ENCODE assay signal across 12 cellular contexts in genomic region chr4:90099795-90100194, GRCh38. TPM values are rescaled to one million over a fixed set of nuclear protein-coding genes. Genes with fewer than 3 reads are reported as not detected.
DNase-seq lines count a peak whose midpoint lies in the region; ATAC-seq and TF ChIP-seq lines count a peak whose summit lies in the region.
"Had no signal": no experiment of that assay in that cellular context is flagged by ENCODE, and none has a peak within 500 bp of the region (broad histone marks: within the 10 kb centered on the region; RNA-seq: fewer than 3 reads in every experiment).

No MANE protein-coding gene starts in this region.

- H3K27me3 ChIP-seq in Caco-2 (replicated peaks; ENCODE audit: control insufficient read depth, insufficient read depth, low read length) = no peaks in the 10 kb centered on the region

- H3K36me3 ChIP-seq in Caco-2 (ENCODE audit: control insufficient read depth, insufficient read depth, low read length) = no peaks in the 10 kb centered on the region

- H3K4me1 Mint-ChIP-seq in naive B cell = peaks cover 0 to 15% (median 9%) of the 10 kb centered on the region in 3 donors
- H3K4me1 Mint-ChIP-seq in Caco-2 (ENCODE audit: low read depth, unreplicated experiment) = no peaks in the 10 kb centered on the region
- no peaks in the 10 kb centered on the region for H3K4me1 Mint-ChIP-seq in mesothelial cell of epicardium

- intact Hi-C loops in Caco-2 (cut with micrococcal nuclease; ENCODE audit: unreplicated experiment) = no loop called here

- H3K36me3 Mint-ChIP-seq in naive B cell (no peaks in the 10 kb centered on the region), Caco-2 (ENCODE audit: insufficient read depth, unreplicated experiment) (no peaks in the 10 kb centered on the region), mesothelial cell of epicardium (no peaks in the 10 kb centered on the region)

- H3K27ac Mint-ChIP-seq in naive B cell (peak overlapping the region in 4 of 6 donors; percentile 27 to 80 (median 69)), Caco-2 (ENCODE audit: unreplicated experiment) (no peak overlapping the region), mesothelial cell of epicardium (no peak overlapping the region)

- DNase-seq in RKO (ENCODE audit: low spot score) = peak; percentile 61
- peak; percentile 37 for DNase-seq in naive B cell
- no peak for DNase-seq in UCSD-AML1 (lab: John Stamatoyannopoulos, UW; ENCODE audit: unreplicated experiment)
- DNase-seq in Caco-2 = no peak
- DNase-seq in activated T-cell treated with anti-CD3 and anti-CD28 coated beads, Interleukin-2, amount 50 U/mL, for 1 hour = no peak
- DNase-seq in mesothelial cell of epicardium (ENCODE audit: low spot score in 2 of 2, unreplicated experiment in 2 of 2) = no peak
- DNase-seq: activated T-cell treated with anti-CD3 and anti-CD28 coated beads, Interleukin-2, amount 50 U/mL, for 4 hours; DMS79; left cardiac atrium had no signal

- H3K4me3 Mint-ChIP-seq in naive B cell (no peak overlapping the region), Caco-2 (ENCODE audit: unreplicated experiment) (no peak overlapping the region), mesothelial cell of epicardium (no peak overlapping the region)
- H3K4me3 Mint-ChIP-seq: activated T-cell treated with anti-CD3 and anti-CD28 coated beads, Interleukin-2, amount 50 U/mL, for 4 hours had no signal

- H3K9me3 Mint-ChIP-seq in naive B cell (peaks cover 0 to 4% (median 0%) of the 10 kb centered on the region in 7 donors), Caco-2 (ENCODE audit: unreplicated experiment) (no peaks in the 10 kb centered on the region), mesothelial cell of epicardium (no peaks in the 10 kb centered on the region)
- H3K9me3 Mint-ChIP-seq: activated T-cell treated with anti-CD3 and anti-CD28 coated beads, Interleukin-2, amount 50 U/mL, for 4 hours had no signal

- peaks cover 0 to 6% (median 3%) of the 10 kb centered on the region in 3 donors for H3K27me3 Mint-ChIP-seq in naive B cell
- no peaks in the 10 kb centered on the region for H3K27me3 Mint-ChIP-seq in Caco-2 (ENCODE audit: insufficient read depth, unreplicated experiment)
- no peaks in the 10 kb centered on the region for H3K27me3 Mint-ChIP-seq in mesothelial cell of epicardium (ENCODE audit: low read depth)

- BruUV-seq in Caco-2 (replicated peaks; lab: Mats Ljungman, UMichigan) = no TSS peak

- ATAC-seq in GM19043 (IDR thresholded peaks at IDR 0.05; ENCODE audit: low read depth, unreplicated experiment) (peak; percentile 43), HG03060 (IDR thresholded peaks at IDR 0.05; ENCODE audit: low read depth, unreplicated experiment) (peak; percentile 91), naive B cell (ENCODE audit: low read depth in 2 of 2) (peak; percentile 93 to 98)
- ATAC-seq: activated T-cell treated with anti-CD3 and anti-CD28 coated beads, Interleukin-2, amount 50 U/mL, for 4 hours; left cardiac atrium; Right ventricle myocardium inferior had no signal

- no peak overlapping the region for H3K4me3 ChIP-seq in Caco-2 (ENCODE audit: low read depth, low read length)

- H3K9me3 ChIP-seq in Caco-2 = no peaks in the 10 kb centered on the region

- POLR2A ChIA-PET in Caco-2 (lab: Charles Lee) = no interaction called here

- TF ChIP-seq CTCF in Caco-2 (IDR thresholded peaks at IDR 0.05; ENCODE audit: insufficient read depth in 1 of 2, low read depth in 1 of 2, low read length in 1 of 2, severe bottlenecking in 1 of 2, unreplicated experiment in 1 of 2) (no peak), mesothelial cell of epicardium (IDR thresholded peaks at IDR 0.05; ENCODE audit: unreplicated experiment) (no peak)

- CTCF ChIA-PET in Caco-2 (lab: Charles Lee) = no interaction called here

- no peaks in the 10 kb centered on the region for H3K4me1 ChIP-seq in Caco-2

RNA-seq across cellular contexts. Expression of gene CCSER1, which starts 27.4 kb away (rescaled TPM):
- polyA plus RNA-seq in naive B cell (ENCODE audit: low read depth in 6 of 6) = 10 to 100 TPM in 4 of 6 donors, 1 to 10 TPM in 1, not detected in 1; 4.4 to 16.4 (median 14.9) TPM
- total RNA-seq in Caco-2 (2022) (3.6 and 4.1 TPM in 2 replicates), mesothelial cell of epicardium (5.3 to 7.2 TPM (median 6.3 TPM) in 3 replicates)

Comparison
In these comparisons a context has a peak if more than half of its experiments do, and no peak if none do; other contexts are left out.
1. ATAC-seq: peak in every context shown above with its lines; median percentile 96 in naive B cell; 91 in HG03060; 43 in GM19043.
2. DNase-seq: peak in RKO (single experiment) and naive B cell (single experiment); none in UCSD-AML1 (single experiment), Caco-2 (0 of 2), activated T-cell treated with anti-CD3 and anti-CD28 coated beads, Interleukin-2, amount 50 U/mL, for 1 hour (single experiment) and mesothelial cell of epicardium (0 of 2).
3. H3K27ac Mint-ChIP-seq: peak in naive B cell (4 of 6); none in Caco-2 (single experiment) and mesothelial cell of epicardium (single experiment).